Comparison of ENCODE assay signal across 8 cellular contexts in genomic region chr17:38705803-38706624, GRCh38. TPM values are rescaled to one million over a fixed set of nuclear protein-coding genes. Genes with fewer than 3 reads are reported as not detected.
DNase-seq lines count a peak whose midpoint lies in the region; ATAC-seq, FAIRE-seq and TF ChIP-seq lines count a peak whose summit lies in the region.

No MANE protein-coding gene starts in this region.

- TF ChIP-seq POLR2A in sigmoid colon (IDR thresholded peaks at IDR 0.05), result no peak

- H3K4me3 ChIP-seq in PC-3 (ENCODE audit: low read length), result peak overlapping the region; percentile 92
- H3K4me3 ChIP-seq in astrocyte (ENCODE audit: insufficient read depth, low read depth, low read length), result peak overlapping the region; percentile 67
- peak overlapping the region; percentile 97 for H3K4me3 ChIP-seq in right cardiac atrium (ENCODE audit: low read length)
- H3K4me3 ChIP-seq in sigmoid colon, result peak overlapping the region; percentile 81 to 98 (median 96)

- POLR2A ChIA-PET in PC-3 (lab: Charles Lee; ENCODE audit: unreplicated experiment), result no interaction called here

- H3K9me3 Mint-ChIP-seq in astrocyte (ENCODE audit: unreplicated experiment), result peaks cover 5% of the 10 kb centered on the region

- FAIRE-seq in astrocyte (lab: Jason Lieb, UNC), result no peak

- no peaks in the 10 kb centered on the region for H3K9me2 ChIP-seq in PC-3 (replicated peaks; ENCODE audit: low read length)

- CTCF ChIA-PET in PC-3 (lab: Charles Lee), result interaction anchor here (1.0 kb wide), 1 partner anchor 29 kb away, joined by 3 read pairs; no protein-coding TSS in a partner anchor

- H3K27ac ChIP-seq in PC-3 (ENCODE audit: low read length), result no peak overlapping the region
- H3K27ac ChIP-seq in astrocyte (ENCODE audit: low read depth, low read length), result no peak overlapping the region
- peak overlapping the region; percentile 46 for H3K27ac ChIP-seq in right cardiac atrium (ENCODE audit: low read length)
- H3K27ac ChIP-seq in sigmoid colon, result peak overlapping the region; percentile 92 to 99 (median 96)

- H3K9ac ChIP-seq in PC-3 (ENCODE audit: low read length) (peak overlapping the region; percentile 56), astrocyte (ENCODE audit: low read length) (peak overlapping the region; percentile 63)

- intact Hi-C loops in PC-3 (cut with micrococcal nuclease), result no loop called here
- intact Hi-C loops in right cardiac atrium (cut with DNase I), result no loop called here
- intact Hi-C loops in sigmoid colon (cut with DNase I), result loop anchor here (2.0 kb wide), 2 partner anchors 23 to 29 kb away; no protein-coding TSS in a partner anchor

- peak overlapping the region; percentile 87 for H3K4me3 Mint-ChIP-seq in astrocyte (ENCODE audit: unreplicated experiment)

- H3K27me3 ChIP-seq in PC-3 (ENCODE audit: low read length) (no peaks in the 10 kb centered on the region), astrocyte (ENCODE audit: insufficient read depth, low read length) (peaks cover 7% of the 10 kb centered on the region), right cardiac atrium (ENCODE audit: control insufficient read depth, insufficient read depth) (no peaks in the 10 kb centered on the region), sigmoid colon (no peaks in the 10 kb centered on the region)

- H3K4me1 ChIP-seq in PC-3 (ENCODE audit: insufficient read depth, low read length) (peaks cover 28% of the 10 kb centered on the region), astrocyte (ENCODE audit: insufficient read depth, low read length) (peaks cover 41% of the 10 kb centered on the region), right cardiac atrium (ENCODE audit: control insufficient read depth, insufficient read depth, low read length) (peaks cover 7% of the 10 kb centered on the region), sigmoid colon (peaks cover 0 to 52% (median 32%) of the 10 kb centered on the region in 4 donors)

- DNase-seq in NK-92 treated with Interleukin-12 subunit alpha and Interleukin-12 subunit beta, amount 100 ng/mL, for 24 hours (lab: John Stamatoyannopoulos, UW), result peak; percentile 48
- DNase-seq in NK-92 (lab: John Stamatoyannopoulos, UW; ENCODE audit: unreplicated experiment) (no peak), PC-3 (peak; percentile 24), astrocyte (ENCODE audit: low read depth) (no peak), right cardiac atrium (peak; percentile 72 to 86 (median 86)), sigmoid colon (peak; percentile 87)

- TF ChIP-seq CTCF in PC-3 (conservative IDR thresholded peaks at IDR 0.05; ENCODE audit: low read depth, low read length) (no peak), astrocyte (IDR thresholded peaks at IDR 0.05; ENCODE audit: insufficient read depth, low read depth, low read length) (no peak), sigmoid colon (IDR thresholded peaks at IDR 0.05) (no peak)

- H3K36me3 ChIP-seq in PC-3 (ENCODE audit: low read depth, low read length) (no peaks in the 10 kb centered on the region), astrocyte (ENCODE audit: insufficient read depth, low read length) (no peaks in the 10 kb centered on the region), sigmoid colon (peaks cover 0 to 40% (median 14%) of the 10 kb centered on the region in 4 donors)

- H4K20me1 ChIP-seq in PC-3 (ENCODE audit: low read length) (no peaks in the 10 kb centered on the region), astrocyte (ENCODE audit: insufficient read depth, low read length) (peaks cover 39% of the 10 kb centered on the region)

- H3K36me3 Mint-ChIP-seq in astrocyte (ENCODE audit: low read depth, unreplicated experiment), result peaks cover 10% of the 10 kb centered on the region

- peaks cover 15% of the 10 kb centered on the region for H3K27me3 Mint-ChIP-seq in astrocyte (ENCODE audit: low read depth, unreplicated experiment)

- peak overlapping the region; percentile 96 for H3K4me2 ChIP-seq in PC-3 (ENCODE audit: low read length)
- H3K4me2 ChIP-seq in astrocyte (ENCODE audit: low read length), result peak overlapping the region; percentile 93

- no peak overlapping the region for H3K27ac Mint-ChIP-seq in astrocyte (ENCODE audit: unreplicated experiment)

- no peaks in the 10 kb centered on the region for H3F3A ChIP-seq in PC-3 (ENCODE audit: low read length, unreplicated experiment)

- H2AFZ ChIP-seq in PC-3 (ENCODE audit: low read length) (peak overlapping the region; percentile 81), astrocyte (ENCODE audit: low read depth, low read length) (peak overlapping the region; percentile 19)

- TF ChIP-seq EP300 in sigmoid colon (IDR thresholded peaks at IDR 0.05), result no peak

- WGBS in right cardiac atrium, result under 1% methylated on average over 44 of the region's 44 CpGs
- WGBS in sigmoid colon, 2 donors, result 0 to 1% methylated on average over 44 of the region's 44 CpGs

- H3K4me1 Mint-ChIP-seq in astrocyte (ENCODE audit: low read depth, unreplicated experiment), result peaks cover 15% of the 10 kb centered on the region

- H3K79me2 ChIP-seq in PC-3 (ENCODE audit: low read length) (peaks cover 35% of the 10 kb centered on the region), astrocyte (ENCODE audit: insufficient read depth, low read length) (peaks cover 14% of the 10 kb centered on the region)

- no peak for ATAC-seq in PC-3
- peak in 1 of 2 donors; percentile 1 for ATAC-seq in right cardiac atrium
- ATAC-seq in GM21529 (IDR thresholded peaks at IDR 0.05; ENCODE audit: unreplicated experiment), result no peak
- ATAC-seq in GM18502 (IDR thresholded peaks at IDR 0.05; ENCODE audit: poor library complexity, unreplicated experiment), result no peak

- no TSS peak for BruUV-seq in PC-3 (replicated peaks; lab: Mats Ljungman, UMichigan)

- H3K9me3 ChIP-seq in PC-3 (ENCODE audit: low read length) (no peaks in the 10 kb centered on the region), astrocyte (ENCODE audit: insufficient read depth, low read depth, low read length) (no peaks in the 10 kb centered on the region), right cardiac atrium (ENCODE audit: control insufficient read depth, low read length) (no peaks in the 10 kb centered on the region), sigmoid colon (no peaks in the 10 kb centered on the region)

RNA-seq across cellular contexts. Expression of gene MLLT6, which starts 0.9 kb away (rescaled TPM):
- total RNA-seq in PC-3 (2014; rRNA removed) (24.7 and 28.7 TPM in 2 replicates), astrocyte (18.1 and 20.9 TPM in 2 replicates), right cardiac atrium (100 to 1,000 TPM in 2 of 4 donors, 10 to 100 TPM in 2; 80.7 to 108 (median 94.2) TPM), sigmoid colon (10 to 100 TPM; 48.9 to 90.3 (median 69.9) TPM)
- polyA plus RNA-seq in right cardiac atrium (81.2 TPM), sigmoid colon (10 to 100 TPM; 15.3 to 86.5 (median 16.2) TPM)

RNA-seq across cellular contexts. Expression of gene CISD3, which starts 24.1 kb away (rescaled TPM):
- total RNA-seq in PC-3 (2014; rRNA removed) (13.7 and 14.1 TPM in 2 replicates), astrocyte (12.0 and 13.1 TPM in 2 replicates), right cardiac atrium (10 to 100 TPM; 43.7 to 74.6 (median 67.9) TPM), sigmoid colon (10 to 100 TPM in 3 of 4 donors, 1 to 10 TPM in 1; 9.2 to 19.3 (median 14.6) TPM)
- polyA plus RNA-seq in right cardiac atrium (78.1 TPM), sigmoid colon (100 to 1,000 TPM; 104 to 115 (median 108) TPM)

RNA-seq across cellular contexts. Expression of gene EPOP, which starts 31.3 kb away (rescaled TPM):
- total RNA-seq in PC-3 (2014; rRNA removed), result 12.6 and 17.7 TPM in 2 replicates
- 2.4 and 4.1 TPM in 2 replicates for total RNA-seq in astrocyte
- total RNA-seq in right cardiac atrium, result 1 to 10 TPM in 3 of 4 donors, under 1 TPM in 1; 0.91 to 2.9 (median 1.7) TPM
- 2.1 TPM for polyA plus RNA-seq in right cardiac atrium
- 1 to 10 TPM in 2 of 4 donors, under 1 TPM in 2; 0.36 to 2.8 (median 1.3) TPM for total RNA-seq in sigmoid colon
- 1 to 10 TPM in 1 of 3 donors, not detected in 2; 2.4 TPM for polyA plus RNA-seq in sigmoid colon

RNA-seq across cellular contexts. Expression of gene PCGF2, which starts 42.1 kb away (rescaled TPM):
- 14.1 and 15.8 TPM in 2 replicates for total RNA-seq in PC-3 (2014; rRNA removed)
- 68.2 and 73.7 TPM in 2 replicates for total RNA-seq in astrocyte
- total RNA-seq in right cardiac atrium, result 10 to 100 TPM; 28.2 to 48.4 (median 34.7) TPM
- 34.3 TPM for polyA plus RNA-seq in right cardiac atrium
- total RNA-seq in sigmoid colon, result 1 to 10 TPM; 4.3 to 8.9 (median 5.6) TPM
- polyA plus RNA-seq in sigmoid colon, result 10 to 100 TPM; 19.6 to 32.6 (median 22.8) TPM

RNA-seq across cellular contexts. Expression of gene PSMB3, which starts 46.5 kb away (rescaled TPM):
- total RNA-seq in PC-3 (2014; rRNA removed) (366 and 441 TPM in 2 replicates), astrocyte (166 and 191 TPM in 2 replicates), right cardiac atrium (100 to 1,000 TPM; 134 to 167 (median 146) TPM), sigmoid colon (100 to 1,000 TPM; 135 to 198 (median 153) TPM)
- polyA plus RNA-seq in right cardiac atrium (247 TPM), sigmoid colon (100 to 1,000 TPM; 246 to 280 (median 258) TPM)

Comparison
In these comparisons a context has a peak if more than half of its experiments do, and no peak if none do; other contexts are left out.
1. DNase-seq: peak in NK-92 treated with Interleukin-12 subunit alpha and Interleukin-12 subunit beta, amount 100 ng/mL, for 24 hours (single experiment), PC-3 (single experiment), right cardiac atrium (3 of 3) and sigmoid colon (single experiment); none in NK-92 (single experiment) and astrocyte (single experiment).
2. H3K27ac ChIP-seq: peak in right cardiac atrium (single experiment) and sigmoid colon (4 of 4); none in PC-3 (single experiment) and astrocyte (single experiment).
3. Peak in every context shown above with its lines, with median percentiles within 50 percentile points of each other: H3K4me3 ChIP-seq.